18 cellular contexts compared by ENCODE assay signal in genomic region chr17:65707780-65708179, GRCh38.
"Had no signal": no experiment of that assay in that cellular context is flagged by ENCODE, and none has a peak within 500 bp of the region (broad histone marks: within the 10 kb centered on the region; RNA-seq: fewer than 3 reads in every experiment).

No MANE protein-coding gene starts in this region.

- ATAC-seq: heart left ventricle, right cardiac atrium had no signal

- H3K36me3 ChIP-seq: heart left ventricle, suprapubic skin, thyroid gland had no signal

- H3K27me3 ChIP-seq: heart left ventricle, suprapubic skin, thyroid gland had no signal

- DNase-seq: effector CD4-positive, alpha-beta T cell; endodermal cell; foreskin fibroblast; heart left ventricle; hippocampal formation; kidney glomerular epithelial cell; mesendoderm; naive B cell; occipital lobe; right cardiac atrium; stimulated activated CD4-positive, alpha-beta T cell treated with anti-CD3 and anti-CD28 coated beads, Interleukin-2, amount 100 ng/mL, for 48 hours; stimulated activated naive CD4-positive, alpha-beta T cell treated with Interleukin-2 at 50 U/mL for 16 hours; thyroid gland had no signal

- H3K4me3 ChIP-seq: coronary artery, heart left ventricle, smooth muscle cell, suprapubic skin, thyroid gland had no signal

- H3K27ac ChIP-seq: coronary artery, heart left ventricle, suprapubic skin had no signal

- FAIRE-seq: islet of Langerhans, urothelium cell line had no signal

- H3K9me3 ChIP-seq: heart left ventricle, suprapubic skin, thyroid gland had no signal

- H3K4me1 ChIP-seq: suprapubic skin had no signal

- H3K4me2 ChIP-seq: smooth muscle cell had no signal
